In the genomic region with DNA sequence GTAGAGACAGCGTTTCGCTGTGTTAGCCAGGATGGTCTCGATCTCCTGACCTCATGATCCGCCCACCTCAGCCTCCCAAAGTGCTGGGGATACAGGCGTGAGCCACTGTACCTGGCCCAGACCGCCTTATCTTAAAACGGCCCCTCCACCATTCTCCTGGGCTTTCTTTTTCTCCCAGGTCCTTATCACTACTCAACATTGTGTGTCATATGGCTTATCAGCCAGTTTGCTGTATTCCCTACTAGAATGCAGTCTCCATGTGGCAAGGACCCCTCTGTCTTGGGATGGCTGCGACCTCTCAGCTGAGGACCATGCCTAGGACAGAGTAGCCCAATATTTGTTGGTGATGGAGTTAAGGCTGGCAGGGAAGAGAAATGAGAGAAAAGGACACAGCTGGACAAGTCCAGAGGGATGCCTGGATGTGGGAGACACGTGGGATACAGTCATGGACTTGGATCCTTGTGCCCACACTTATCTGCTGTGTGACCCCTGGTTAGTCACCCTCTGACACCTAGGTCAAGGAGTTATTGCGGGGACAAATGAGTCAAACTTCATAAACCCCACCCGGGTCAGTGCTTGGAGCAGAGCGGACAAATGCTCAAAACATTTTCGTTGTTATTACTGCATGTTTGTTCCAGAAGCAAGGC, we compare ENCODE assay signal across 2 cellular contexts.
TF ChIP-seq lines count a peak whose summit lies in the region.

No MANE protein-coding gene starts in this region.

TF ChIP-seq in HepG2, 621 proteins besides CTCF, POLR2A, EP300 and RAD21:
- TF ChIP-seq PRPF4 (IDR thresholded peaks at IDR 0.05; ENCODE audit: low read depth, low read length, poor library complexity, severe bottlenecking) (no peak), ZXDC (CRISPR knock-in tag; IDR thresholded peaks at IDR 0.05) (0 out of 2 replicates have a peak, but pooled peaks have one; percentile 35)

TF ChIP-seq in SK-N-SH, 30 proteins besides CTCF, POLR2A, EP300 and RAD21:
- TF ChIP-seq NRF1 (IDR thresholded peaks at IDR 0.05; ENCODE audit: low read depth, low read length) (no peak), JUND (IDR thresholded peaks at IDR 0.05) (no peak), MAX (IDR thresholded peaks at IDR 0.05; ENCODE audit: low read depth) (no peak), YY1 (IDR thresholded peaks at IDR 0.05; ENCODE audit: low read depth) (no peak), TCF12 (IDR thresholded peaks at IDR 0.05) (no peak), TEAD4 (IDR thresholded peaks at IDR 0.05; ENCODE audit: borderline replicate concordance, insufficient read depth) (no peak), FOXM1 (IDR thresholded peaks at IDR 0.05; ENCODE audit: low read depth) (no peak), ELF1 (IDR thresholded peaks at IDR 0.05) (no peak), SMC3 (IDR thresholded peaks at IDR 0.05; ENCODE audit: low read depth, low read length) (no peak), TAF1 (IDR thresholded peaks at IDR 0.05; ENCODE audit: borderline replicate concordance, low read depth, low read length) (no peak), POLR2AphosphoS5 (IDR thresholded peaks at IDR 0.05; ENCODE audit: low read depth, low read length) (no peak), RFX5 (IDR thresholded peaks at IDR 0.05; ENCODE audit: low read length) (no peak), FOSL2 (IDR thresholded peaks at IDR 0.05; ENCODE audit: borderline replicate concordance, low read depth) (no peak), GATA2 (CRISPR knock-in tag; IDR thresholded peaks at IDR 0.05) (no peak)
- TF ChIP-seq, protein P1, sequence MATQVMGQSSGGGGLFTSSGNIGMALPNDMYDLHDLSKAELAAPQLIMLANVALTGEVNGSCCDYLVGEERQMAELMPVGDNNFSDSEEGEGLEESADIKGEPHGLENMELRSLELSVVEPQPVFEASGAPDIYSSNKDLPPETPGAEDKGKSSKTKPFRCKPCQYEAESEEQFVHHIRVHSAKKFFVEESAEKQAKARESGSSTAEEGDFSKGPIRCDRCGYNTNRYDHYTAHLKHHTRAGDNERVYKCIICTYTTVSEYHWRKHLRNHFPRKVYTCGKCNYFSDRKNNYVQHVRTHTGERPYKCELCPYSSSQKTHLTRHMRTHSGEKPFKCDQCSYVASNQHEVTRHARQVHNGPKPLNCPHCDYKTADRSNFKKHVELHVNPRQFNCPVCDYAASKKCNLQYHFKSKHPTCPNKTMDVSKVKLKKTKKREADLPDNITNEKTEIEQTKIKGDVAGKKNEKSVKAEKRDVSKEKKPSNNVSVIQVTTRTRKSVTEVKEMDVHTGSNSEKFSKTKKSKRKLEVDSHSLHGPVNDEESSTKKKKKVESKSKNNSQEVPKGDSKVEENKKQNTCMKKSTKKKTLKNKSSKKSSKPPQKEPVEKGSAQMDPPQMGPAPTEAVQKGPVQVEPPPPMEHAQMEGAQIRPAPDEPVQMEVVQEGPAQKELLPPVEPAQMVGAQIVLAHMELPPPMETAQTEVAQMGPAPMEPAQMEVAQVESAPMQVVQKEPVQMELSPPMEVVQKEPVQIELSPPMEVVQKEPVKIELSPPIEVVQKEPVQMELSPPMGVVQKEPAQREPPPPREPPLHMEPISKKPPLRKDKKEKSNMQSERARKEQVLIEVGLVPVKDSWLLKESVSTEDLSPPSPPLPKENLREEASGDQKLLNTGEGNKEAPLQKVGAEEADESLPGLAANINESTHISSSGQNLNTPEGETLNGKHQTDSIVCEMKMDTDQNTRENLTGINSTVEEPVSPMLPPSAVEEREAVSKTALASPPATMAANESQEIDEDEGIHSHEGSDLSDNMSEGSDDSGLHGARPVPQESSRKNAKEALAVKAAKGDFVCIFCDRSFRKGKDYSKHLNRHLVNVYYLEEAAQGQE (IDR thresholded peaks at IDR 0.05; ENCODE audit: low read depth, low read length): no peak
- TF ChIP-seq, protein P2, sequence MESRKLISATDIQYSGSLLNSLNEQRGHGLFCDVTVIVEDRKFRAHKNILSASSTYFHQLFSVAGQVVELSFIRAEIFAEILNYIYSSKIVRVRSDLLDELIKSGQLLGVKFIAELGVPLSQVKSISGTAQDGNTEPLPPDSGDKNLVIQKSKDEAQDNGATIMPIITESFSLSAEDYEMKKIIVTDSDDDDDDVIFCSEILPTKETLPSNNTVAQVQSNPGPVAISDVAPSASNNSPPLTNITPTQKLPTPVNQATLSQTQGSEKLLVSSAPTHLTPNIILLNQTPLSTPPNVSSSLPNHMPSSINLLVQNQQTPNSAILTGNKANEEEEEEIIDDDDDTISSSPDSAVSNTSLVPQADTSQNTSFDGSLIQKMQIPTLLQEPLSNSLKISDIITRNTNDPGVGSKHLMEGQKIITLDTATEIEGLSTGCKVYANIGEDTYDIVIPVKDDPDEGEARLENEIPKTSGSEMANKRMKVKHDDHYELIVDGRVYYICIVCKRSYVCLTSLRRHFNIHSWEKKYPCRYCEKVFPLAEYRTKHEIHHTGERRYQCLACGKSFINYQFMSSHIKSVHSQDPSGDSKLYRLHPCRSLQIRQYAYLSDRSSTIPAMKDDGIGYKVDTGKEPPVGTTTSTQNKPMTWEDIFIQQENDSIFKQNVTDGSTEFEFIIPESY (IDR thresholded peaks at IDR 0.05; ENCODE audit: borderline replicate concordance, low read depth): no peak
